ENCODE assay signal across 8 cellular contexts in the genomic region with DNA sequence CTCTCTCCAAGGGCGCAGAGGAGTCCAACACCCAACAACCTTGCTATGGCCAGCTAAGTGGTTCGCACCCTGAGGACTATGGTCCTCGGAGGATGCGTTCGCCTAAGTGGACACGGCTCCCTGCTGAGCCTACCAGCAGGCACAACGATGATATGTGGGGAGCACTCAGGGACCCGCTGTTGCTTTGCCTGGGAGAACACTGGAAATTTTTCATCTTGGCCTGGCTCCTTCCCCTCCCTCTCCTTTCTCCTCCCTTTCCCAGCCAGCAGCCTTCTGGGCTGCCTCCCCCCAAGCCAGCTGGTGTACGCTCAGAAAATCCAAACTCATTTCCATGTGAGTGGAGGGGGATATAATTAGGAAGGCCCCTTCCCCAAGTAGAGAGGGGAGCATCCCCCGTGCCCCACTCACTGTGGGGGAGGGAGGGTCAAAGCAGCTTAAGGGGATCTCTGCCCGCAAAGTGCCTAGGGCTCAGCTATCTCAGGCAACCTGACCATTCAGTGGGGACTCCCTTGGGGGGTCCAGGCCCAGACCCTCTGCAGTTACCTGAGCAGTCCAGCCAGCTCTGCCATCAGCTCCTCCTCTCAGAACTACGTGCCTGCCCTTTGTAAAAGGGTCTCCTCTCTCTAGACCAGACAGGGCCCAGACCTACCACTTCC. TPM values are rescaled to one million over a fixed set of nuclear protein-coding genes. Genes with fewer than 3 reads are reported as not detected.
DNase-seq lines count a peak whose midpoint lies in the region; ATAC-seq and TF ChIP-seq lines count a peak whose summit lies in the region.

No MANE protein-coding gene starts in this region.

- no peaks in the 10 kb centered on the region for H3K36me3 ChIP-seq in thoracic aorta

- no peaks in the 10 kb centered on the region for H3K27me3 Mint-ChIP-seq in activated T-cell treated with anti-CD3 and anti-CD28 coated beads, Interleukin-2, amount 50 U/mL, for 24 hours
- H3K27me3 Mint-ChIP-seq in activated naive CD8-positive, alpha-beta T cell treated with anti-CD3 and anti-CD28 coated beads, Interleukin-2, amount 10 ng/mL, durations not matched to agents 7 days and 5 days = no peaks in the 10 kb centered on the region
- peaks cover 0 to 2% (median 2%) of the 10 kb centered on the region in 3 donors for H3K27me3 Mint-ChIP-seq in immature natural killer cell (ENCODE audit: low read depth in 3 of 3)

- H3K4me3 Mint-ChIP-seq in activated T-cell treated with anti-CD3 and anti-CD28 coated beads, Interleukin-2, amount 50 U/mL, for 24 hours = peak overlapping the region; percentile 82
- peak overlapping the region; percentile 87 for H3K4me3 Mint-ChIP-seq in activated naive CD8-positive, alpha-beta T cell treated with anti-CD3 and anti-CD28 coated beads, Interleukin-2, amount 10 ng/mL, durations not matched to agents 7 days and 5 days
- peak overlapping the region; percentile 79 to 87 (median 84) for H3K4me3 Mint-ChIP-seq in immature natural killer cell

- H3K4me1 ChIP-seq in thoracic aorta (ENCODE audit: control insufficient read depth in 1 of 2, low read depth in 2 of 2) = peaks cover 4 to 15% of the 10 kb centered on the region in 2 donors

- H3K27ac Mint-ChIP-seq in activated T-cell treated with anti-CD3 and anti-CD28 coated beads, Interleukin-2, amount 50 U/mL, for 24 hours = peak overlapping the region; percentile 93
- H3K27ac Mint-ChIP-seq in activated naive CD8-positive, alpha-beta T cell treated with anti-CD3 and anti-CD28 coated beads, Interleukin-2, amount 10 ng/mL, durations not matched to agents 7 days and 5 days = peak overlapping the region; percentile 89
- H3K27ac Mint-ChIP-seq in immature natural killer cell = peak overlapping the region; percentile 76 to 87 (median 82)

- POLR2A ChIA-PET in activated naive CD8-positive, alpha-beta T cell treated with anti-CD3 and anti-CD28 coated beads, Interleukin-2, amount 10 ng/mL, durations not matched to agents 7 days and 5 days (lab: Charles Lee) = interaction anchor here (0.6 to 8.7 kb wide), 11 partner anchors 14 to 385 kb away, joined by 3 to 102 read pairs (median 5); a partner anchor contains a TSS

- H3K9me3 ChIP-seq in thoracic aorta = no peaks in the 10 kb centered on the region

- H3K27me3 ChIP-seq in thoracic aorta (replicated peaks; ENCODE audit: insufficient read depth) = peaks cover 4% of the 10 kb centered on the region

- peaks cover 68% of the 10 kb centered on the region for H3K4me1 Mint-ChIP-seq in activated T-cell treated with anti-CD3 and anti-CD28 coated beads, Interleukin-2, amount 50 U/mL, for 24 hours (ENCODE audit: low read depth)
- H3K4me1 Mint-ChIP-seq in activated naive CD8-positive, alpha-beta T cell treated with anti-CD3 and anti-CD28 coated beads, Interleukin-2, amount 10 ng/mL, durations not matched to agents 7 days and 5 days = peaks cover 60% of the 10 kb centered on the region
- H3K4me1 Mint-ChIP-seq in immature natural killer cell = peaks cover 31 to 57% of the 10 kb centered on the region in 2 donors

- no peak for TF ChIP-seq CTCF in thoracic aorta (IDR thresholded peaks at IDR 0.05)

- peak overlapping the region; percentile 93 for H3K4me3 ChIP-seq in thoracic aorta

- peaks cover 35% of the 10 kb centered on the region for H3K36me3 Mint-ChIP-seq in activated T-cell treated with anti-CD3 and anti-CD28 coated beads, Interleukin-2, amount 50 U/mL, for 24 hours (ENCODE audit: low read depth)
- H3K36me3 Mint-ChIP-seq in activated naive CD8-positive, alpha-beta T cell treated with anti-CD3 and anti-CD28 coated beads, Interleukin-2, amount 10 ng/mL, durations not matched to agents 7 days and 5 days = peaks cover 4% of the 10 kb centered on the region
- H3K36me3 Mint-ChIP-seq in immature natural killer cell = no peaks in the 10 kb centered on the region

- ATAC-seq in activated naive CD8-positive, alpha-beta T cell treated with anti-CD3 and anti-CD28 coated beads, Interleukin-2, amount 10 ng/mL, durations not matched to agents 7 days and 5 days (ENCODE audit: low read depth) = no peak
- no peak for ATAC-seq in thoracic aorta (ENCODE audit: insufficient number of reproducible peaks, low FRiP score, low read depth)
- no peak for ATAC-seq in GM21737 (IDR thresholded peaks at IDR 0.05; ENCODE audit: unreplicated experiment)

- peak overlapping the region in 1 of 2 donors; percentile 39 for H3K27ac ChIP-seq in thoracic aorta

- no peaks in the 10 kb centered on the region for H3K9me3 Mint-ChIP-seq in activated T-cell treated with anti-CD3 and anti-CD28 coated beads, Interleukin-2, amount 50 U/mL, for 24 hours
- no peaks in the 10 kb centered on the region for H3K9me3 Mint-ChIP-seq in activated naive CD8-positive, alpha-beta T cell treated with anti-CD3 and anti-CD28 coated beads, Interleukin-2, amount 10 ng/mL, durations not matched to agents 7 days and 5 days
- H3K9me3 Mint-ChIP-seq in immature natural killer cell = no peaks in the 10 kb centered on the region

- no peak for DNase-seq in activated T-cell treated with anti-CD3 and anti-CD28 coated beads, Interleukin-2, amount 50 U/mL, for 24 hours
- no peak for DNase-seq in activated T-cell treated with anti-CD3 and anti-CD28 coated beads, Interleukin-2, amount 50 U/mL, for 48 hours
- DNase-seq in activated naive CD8-positive, alpha-beta T cell treated with anti-CD3 and anti-CD28 coated beads, Interleukin-2, amount 10 ng/mL, durations not matched to agents 7 days and 5 days = no peak
- no peak for DNase-seq in immature natural killer cell
- DNase-seq in thoracic aorta (ENCODE audit: low spot score) = no peak
- DNase-seq in stimulated activated CD4-positive, alpha-beta T cell treated with anti-CD3 and anti-CD28 coated beads, Interleukin-12 subunit alpha, Interleukin-12 subunit beta, amount 100 ng/mL, for 4 hours = no peak
- no peak for DNase-seq in NCI-H1092 (lab: John Stamatoyannopoulos, UW)

RNA-seq across cellular contexts. Expression of a gene that starts 0.6 kb away (rescaled TPM):
- 10 to 100 TPM; 15.2 to 15.8 TPM for total RNA-seq in activated naive CD8-positive, alpha-beta T cell treated with anti-CD3 and anti-CD28 coated beads, Interleukin-2, amount 10 ng/mL, durations not matched to agents 7 days and 5 days
- polyA plus RNA-seq in immature natural killer cell = 1 to 10 TPM in 1 of 3 donors, under 1 TPM in 1, not detected in 1; 0.90 to 3.7 TPM
- total RNA-seq in thoracic aorta = 1 to 10 TPM; 1.2 to 4.9 TPM

RNA-seq across cellular contexts. Expression of a gene that starts 26.6 kb away (rescaled TPM):
- total RNA-seq in activated naive CD8-positive, alpha-beta T cell treated with anti-CD3 and anti-CD28 coated beads, Interleukin-2, amount 10 ng/mL, durations not matched to agents 7 days and 5 days = 10 to 100 TPM; 55.3 to 63.2 TPM
- polyA plus RNA-seq in immature natural killer cell = 100 to 1,000 TPM; 110 to 163 (median 128) TPM
- total RNA-seq in thoracic aorta = 10 to 100 TPM; 41.1 to 70.5 TPM
